Comparison of ENCODE assay signal across 1 cellular context in genomic region chr9:72333758-72334157, GRCh38.
TF ChIP-seq lines count a peak whose summit lies in the region.

No MANE protein-coding gene starts in this region.

TF ChIP-seq in SK-N-SH treated with all-trans-retinoic acid at 6 μM for 48 hours, 23 proteins besides CTCF, POLR2A, EP300 and RAD21 (continued from another document):
- TF ChIP-seq PATZ1 (CRISPR knock-in tag; IDR thresholded peaks at IDR 0.05; ENCODE audit: borderline replicate concordance) (no peak), ZC3H10 (CRISPR knock-in tag; IDR thresholded peaks at IDR 0.05) (no peak), BACH2 (CRISPR knock-in tag; IDR thresholded peaks at IDR 0.05; ENCODE audit: borderline replicate concordance) (no peak), ESRRG (CRISPR knock-in tag; IDR thresholded peaks at IDR 0.05) (no peak), PPARA (CRISPR knock-in tag; IDR thresholded peaks at IDR 0.05; ENCODE audit: borderline replicate concordance) (no peak), ZNF565 (CRISPR knock-in tag; conservative IDR thresholded peaks at IDR 0.05; ENCODE audit: low read depth) (no peak)
